Comparison of ENCODE assay signal across 21 cellular contexts in genomic region chr11:92298238-92298565, GRCh38.
"Had no signal": no experiment of that assay in that cellular context is flagged by ENCODE, and none has a peak within 500 bp of the region (broad histone marks: within the 10 kb centered on the region; RNA-seq: fewer than 3 reads in every experiment).

No MANE protein-coding gene starts in this region.

- H3K9me3 Mint-ChIP-seq: activated CD8-positive, alpha-beta T cell treated with anti-CD3 and anti-CD28 coated beads for 36 hours had no signal

- H3K27me3 Mint-ChIP-seq: activated CD4-positive, alpha-beta T cell treated with anti-CD3 and anti-CD28 coated beads for 36 hours; activated CD8-positive, alpha-beta T cell treated with anti-CD3 and anti-CD28 coated beads for 36 hours; activated naive CD8-positive, alpha-beta T cell treated with anti-CD3 and anti-CD28 coated beads, Interleukin-2, amount 10 ng/mL, durations not matched to agents 7 days and 5 days; T-cell had no signal

- H3K4me1 Mint-ChIP-seq: activated CD4-positive, alpha-beta T cell treated with anti-CD3 and anti-CD28 coated beads for 36 hours; activated naive CD8-positive, alpha-beta T cell treated with anti-CD3 and anti-CD28 coated beads, Interleukin-2, amount 10 ng/mL, durations not matched to agents 7 days and 5 days; T-cell had no signal

- H3K4me1 ChIP-seq: adrenal gland, Peyer's patch had no signal

- H3K27ac Mint-ChIP-seq: activated CD4-positive, alpha-beta T cell treated with anti-CD3 and anti-CD28 coated beads for 36 hours; activated CD8-positive, alpha-beta T cell treated with anti-CD3 and anti-CD28 coated beads for 36 hours; activated naive CD8-positive, alpha-beta T cell treated with anti-CD3 and anti-CD28 coated beads, Interleukin-2, amount 10 ng/mL, durations not matched to agents 7 days and 5 days; activated T-cell treated with anti-CD3 and anti-CD28 coated beads, Interleukin-2, amount 50 U/mL, for 72 hours; activated T-helper 2 cell treated with anti-CD3 and anti-CD28 coated beads, Interferon-gamma antibody, Interleukin-2, Interleukin-4, amounts not matched to agents 10 μg/mL and 5 μg/mL and 100 μg/mL, durations not matched to agents 14 hours and 24 hours and 36 hours; T-cell had no signal

- H3K4me3 ChIP-seq: adrenal gland, Peyer's patch had no signal

- H3K9me3 ChIP-seq: adrenal gland had no signal

- H3K36me3 ChIP-seq: adrenal gland, Peyer's patch, WERI-Rb-1 had no signal

- H3K36me3 Mint-ChIP-seq: activated naive CD8-positive, alpha-beta T cell treated with anti-CD3 and anti-CD28 coated beads, Interleukin-2, amount 10 ng/mL, durations not matched to agents 7 days and 5 days; T-cell had no signal

- DNase-seq: activated CD4-positive, alpha-beta T cell treated with anti-CD3 and anti-CD28 coated beads for 36 hours; activated CD8-positive, alpha-beta memory T cell treated with anti-CD3 and anti-CD28 coated beads, Interleukin-2, amount 50 U/mL, for 4 hours; activated CD8-positive, alpha-beta T cell treated with anti-CD3 and anti-CD28 coated beads for 36 hours; activated gamma-delta T cell treated with Interleukin-2 at 50 U/mL for 16 hours; activated naive CD4-positive, alpha-beta T cell treated with anti-CD3 and anti-CD28 coated beads, Interleukin-2, amount 50 U/mL, for 16 hours; activated naive CD8-positive, alpha-beta T cell treated with anti-CD3 and anti-CD28 coated beads, Interleukin-2, amount 10 ng/mL, durations not matched to agents 7 days and 5 days; activated T-cell treated with anti-CD3 and anti-CD28 coated beads, Interleukin-2, amount 50 U/mL, for 72 hours; adrenal gland; anterior cingulate cortex; MM.1S; NCI-H1105 treated with DMSO at 0.1 percent for 48 hours; NCI-H1436 treated with DMSO at 0.1 percent for 48 hours; NCI-H1930; Peyer's patch; SHP77; T-cell; T-helper 2 cell; T1000; WERI-Rb-1 had no signal

- H3K27me3 ChIP-seq: adrenal gland, Peyer's patch had no signal

- H3K4me3 Mint-ChIP-seq: activated CD4-positive, alpha-beta T cell treated with anti-CD3 and anti-CD28 coated beads for 36 hours; activated CD8-positive, alpha-beta T cell treated with anti-CD3 and anti-CD28 coated beads for 36 hours; activated naive CD8-positive, alpha-beta T cell treated with anti-CD3 and anti-CD28 coated beads, Interleukin-2, amount 10 ng/mL, durations not matched to agents 7 days and 5 days; activated T-cell treated with anti-CD3 and anti-CD28 coated beads, Interleukin-2, amount 50 U/mL, for 72 hours; T-cell had no signal

- ATAC-seq: activated CD4-positive, alpha-beta T cell treated with anti-CD3 and anti-CD28 coated beads for 36 hours; activated CD8-positive, alpha-beta T cell treated with anti-CD3 and anti-CD28 coated beads for 36 hours; activated T-cell treated with anti-CD3 and anti-CD28 coated beads, Interleukin-2, amount 50 U/mL, for 72 hours; T-cell had no signal

- H3K27ac ChIP-seq: adrenal gland, Peyer's patch, RWPE1, WERI-Rb-1 had no signal
